In genomic region chr20:53594068-53595017, GRCh38 we compare ENCODE assay signal across 1 cellular context.
TF ChIP-seq lines count a peak whose summit lies in the region.

No MANE protein-coding gene starts in this region.

TF ChIP-seq in K562, 482 proteins besides CTCF, POLR2A, EP300 and RAD21 (continued from another document and continues in another):
- TF ChIP-seq, protein P1, sequence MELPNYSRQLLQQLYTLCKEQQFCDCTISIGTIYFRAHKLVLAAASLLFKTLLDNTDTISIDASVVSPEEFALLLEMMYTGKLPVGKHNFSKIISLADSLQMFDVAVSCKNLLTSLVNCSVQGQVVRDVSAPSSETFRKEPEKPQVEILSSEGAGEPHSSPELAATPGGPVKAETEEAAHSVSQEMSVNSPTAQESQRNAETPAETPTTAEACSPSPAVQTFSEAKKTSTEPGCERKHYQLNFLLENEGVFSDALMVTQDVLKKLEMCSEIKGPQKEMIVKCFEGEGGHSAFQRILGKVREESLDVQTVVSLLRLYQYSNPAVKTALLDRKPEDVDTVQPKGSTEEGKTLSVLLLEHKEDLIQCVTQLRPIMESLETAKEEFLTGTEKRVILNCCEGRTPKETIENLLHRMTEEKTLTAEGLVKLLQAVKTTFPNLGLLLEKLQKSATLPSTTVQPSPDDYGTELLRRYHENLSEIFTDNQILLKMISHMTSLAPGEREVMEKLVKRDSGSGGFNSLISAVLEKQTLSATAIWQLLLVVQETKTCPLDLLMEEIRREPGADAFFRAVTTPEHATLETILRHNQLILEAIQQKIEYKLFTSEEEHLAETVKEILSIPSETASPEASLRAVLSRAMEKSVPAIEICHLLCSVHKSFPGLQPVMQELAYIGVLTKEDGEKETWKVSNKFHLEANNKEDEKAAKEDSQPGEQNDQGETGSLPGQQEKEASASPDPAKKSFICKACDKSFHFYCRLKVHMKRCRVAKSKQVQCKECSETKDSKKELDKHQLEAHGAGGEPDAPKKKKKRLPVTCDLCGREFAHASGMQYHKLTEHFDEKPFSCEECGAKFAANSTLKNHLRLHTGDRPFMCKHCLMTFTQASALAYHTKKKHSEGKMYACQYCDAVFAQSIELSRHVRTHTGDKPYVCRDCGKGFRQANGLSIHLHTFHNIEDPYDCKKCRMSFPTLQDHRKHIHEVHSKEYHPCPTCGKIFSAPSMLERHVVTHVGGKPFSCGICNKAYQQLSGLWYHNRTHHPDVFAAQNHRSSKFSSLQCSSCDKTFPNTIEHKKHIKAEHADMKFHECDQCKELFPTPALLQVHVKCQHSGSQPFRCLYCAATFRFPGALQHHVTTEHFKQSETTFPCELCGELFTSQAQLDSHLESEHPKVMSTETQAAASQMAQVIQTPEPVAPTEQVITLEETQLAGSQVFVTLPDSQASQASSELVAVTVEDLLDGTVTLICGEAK (IDR thresholded peaks at IDR 0.05): no peak
- TF ChIP-seq, protein P1 (CRISPR knock-in tag; IDR thresholded peaks at IDR 0.05): no peak
- 0 out of 2 replicates have a peak, but pooled peaks have one; percentile 19 for TF ChIP-seq PML (IDR thresholded peaks at IDR 0.05; ENCODE audit: low read length)
- TF ChIP-seq ZNF175 (CRISPR knock-in tag; IDR thresholded peaks at IDR 0.05; ENCODE audit: low read depth): peak; percentile 73; the same call in 1 of the 2 replicates
- peak; percentile 78 to 82 for TF ChIP-seq NRF1 (conservative IDR thresholded peaks at IDR 0.05 in 1 of 2, IDR thresholded peaks at IDR 0.05 in 1 of 2)
- TF ChIP-seq OTX1 (CRISPR knock-in tag; IDR thresholded peaks at IDR 0.05): 0 out of 2 replicates have a peak, but pooled peaks have one; percentile 21
- TF ChIP-seq ZBTB7A (IDR thresholded peaks at IDR 0.05; ENCODE audit: borderline replicate concordance, control insufficient read depth, low read depth, low read length): peak; percentile 99
- TF ChIP-seq ID3 (CRISPR knock-in tag; IDR thresholded peaks at IDR 0.05): no peak
- no peak for TF ChIP-seq ID3 (tag; IDR thresholded peaks at IDR 0.05)
- TF ChIP-seq RNF2 (IDR thresholded peaks at IDR 0.05): no peak; the same call in 1 of the 2 replicates
- TF ChIP-seq, protein P2, sequence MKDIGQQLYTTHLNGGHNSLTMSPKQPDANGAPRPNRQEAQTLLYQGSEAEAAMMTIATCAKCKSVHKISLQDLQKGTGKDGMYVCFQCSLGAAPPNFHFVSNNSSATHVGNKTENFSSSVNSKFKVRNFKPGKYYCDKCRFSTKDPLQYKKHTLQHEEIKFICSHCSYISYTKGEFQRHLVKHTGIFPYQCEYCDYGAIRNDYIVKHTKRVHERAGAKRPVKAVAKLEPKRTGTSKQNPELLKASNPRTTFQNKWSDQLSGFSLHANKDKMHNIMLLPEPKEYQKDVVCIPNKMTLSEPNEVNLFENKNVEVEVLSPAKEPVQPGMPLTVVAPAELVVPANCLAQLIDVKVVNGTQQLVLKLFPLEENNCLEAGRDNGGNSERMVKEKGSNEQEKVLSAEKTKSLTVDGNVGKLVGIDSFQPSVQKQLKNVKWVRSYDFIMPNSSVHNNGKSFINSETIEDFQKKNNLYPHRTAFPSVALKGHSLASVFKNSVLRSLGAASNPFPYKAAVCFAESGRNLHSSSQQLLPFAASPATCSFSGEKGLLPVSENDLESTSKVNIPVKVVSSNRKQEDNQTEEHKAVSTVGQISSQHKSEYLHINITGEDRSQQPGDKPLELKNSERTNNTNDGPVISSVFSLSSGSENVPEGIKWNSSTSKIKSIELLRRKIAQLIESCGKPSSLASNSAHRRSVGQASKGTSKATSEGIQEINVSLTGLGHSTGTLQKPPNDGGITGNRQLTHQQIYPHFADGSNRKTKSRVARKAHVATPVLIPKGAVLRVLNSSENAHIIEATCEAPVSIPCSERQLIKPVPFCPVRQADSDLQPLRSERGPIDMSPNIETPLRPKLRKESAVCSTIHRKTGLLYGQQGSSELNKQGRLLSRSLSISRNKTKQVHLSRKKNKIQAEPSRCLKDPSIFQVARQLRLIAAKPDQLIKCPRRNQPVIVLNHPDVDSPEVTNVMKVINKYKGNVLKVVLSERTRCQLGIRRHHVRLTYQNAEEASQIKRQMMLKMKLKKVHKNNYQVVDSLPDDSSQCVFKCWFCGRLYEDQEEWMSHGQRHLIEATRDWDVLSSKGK (CRISPR knock-in tag; IDR thresholded peaks at IDR 0.05): no peak
- 0 out of 2 replicates have a peak, but pooled peaks have one; percentile 7 for TF ChIP-seq POLR2H (tag; IDR thresholded peaks at IDR 0.05; ENCODE audit: low read depth)
- TF ChIP-seq FIP1L1 (IDR thresholded peaks at IDR 0.05; ENCODE audit: low read depth, low read length, poor library complexity, severe bottlenecking): no peak
- TF ChIP-seq ZC3H11A (IDR thresholded peaks at IDR 0.05; ENCODE audit: low read depth, low read length): no peak
- no peak for TF ChIP-seq IFI16 (CRISPR knock-in tag; IDR thresholded peaks at IDR 0.05)
- no peak for TF ChIP-seq ZNF695 (CRISPR knock-in tag; IDR thresholded peaks at IDR 0.05)
- TF ChIP-seq RBFOX2 (IDR thresholded peaks at IDR 0.05; ENCODE audit: low read depth, low read length): peak; percentile 71
- TF ChIP-seq TAF1 (IDR thresholded peaks at IDR 0.05; ENCODE audit: control insufficient read depth, extremely low read depth, insufficient read depth, low read length, severe bottlenecking): peak; percentile 35
- TF ChIP-seq XRCC4 (IDR thresholded peaks at IDR 0.05; ENCODE audit: extremely low read depth, insufficient read depth, insufficient read length): no peak
- TF ChIP-seq ATF2 (CRISPR knock-in tag; IDR thresholded peaks at IDR 0.05): no peak
- no peak for TF ChIP-seq HNRNPL (IDR thresholded peaks at IDR 0.05; ENCODE audit: low read depth, low read length)
- peak in 2 of 3 experiments; percentile 56 to 96; a peak in 4 of 6 replicates for TF ChIP-seq ZBTB11 (CRISPR knock-in tag; IDR thresholded peaks at IDR 0.05)
- TF ChIP-seq ZNF124 (CRISPR knock-in tag; IDR thresholded peaks at IDR 0.05): no peak
- no peak for TF ChIP-seq TGIF2 (CRISPR knock-in tag; IDR thresholded peaks at IDR 0.05)
- TF ChIP-seq ZBTB5 (IDR thresholded peaks at IDR 0.05): no peak
- TF ChIP-seq RBM15 (IDR thresholded peaks at IDR 0.05; ENCODE audit: insufficient read depth, low read length): no peak
- TF ChIP-seq ZNF444 (CRISPR knock-in tag; IDR thresholded peaks at IDR 0.05): no peak
- TF ChIP-seq CBX1 (IDR thresholded peaks at IDR 0.05; ENCODE audit: low read depth): no peak
- TF ChIP-seq CGGBP1 (CRISPR knock-in tag; IDR thresholded peaks at IDR 0.05): no peak
- TF ChIP-seq POLR2G (IDR thresholded peaks at IDR 0.05; ENCODE audit: low read depth, low read length): peak; percentile 60
- TF ChIP-seq STAT5A (IDR thresholded peaks at IDR 0.05; ENCODE audit: borderline replicate concordance, low read length): no peak
- no peak for TF ChIP-seq ZNF778 (CRISPR knock-in tag; IDR thresholded peaks at IDR 0.05)
- no peak for TF ChIP-seq PYGO2 (tag; IDR thresholded peaks at IDR 0.05)
- no peak for TF ChIP-seq HNRNPUL1 (IDR thresholded peaks at IDR 0.05; ENCODE audit: low read length)
- no peak for TF ChIP-seq THRAP3 (IDR thresholded peaks at IDR 0.05; ENCODE audit: borderline replicate concordance)
- TF ChIP-seq ZNF311 (CRISPR knock-in tag; IDR thresholded peaks at IDR 0.05): no peak
- TF ChIP-seq KAT8 (IDR thresholded peaks at IDR 0.05; ENCODE audit: low read depth): no peak
- TF ChIP-seq CBX8 (IDR thresholded peaks at IDR 0.05; ENCODE audit: borderline replicate concordance, extremely low read depth, low read depth, low read length, poor library complexity, severe bottlenecking): no peak
- no peak for TF ChIP-seq BACH1 (tag; IDR thresholded peaks at IDR 0.05)
- TF ChIP-seq ZNF197 (CRISPR knock-in tag; IDR thresholded peaks at IDR 0.05; ENCODE audit: low read depth): peak; percentile 84
- TF ChIP-seq MAZ (CRISPR knock-in tag; conservative IDR thresholded peaks at IDR 0.05 in 1 of 2, IDR thresholded peaks at IDR 0.05 in 1 of 2): peak; percentile 73 to 82
- TF ChIP-seq ZNF280A (IDR thresholded peaks at IDR 0.05; ENCODE audit: low read depth, partially characterized antibody): no peak
